In the genomic region with DNA sequence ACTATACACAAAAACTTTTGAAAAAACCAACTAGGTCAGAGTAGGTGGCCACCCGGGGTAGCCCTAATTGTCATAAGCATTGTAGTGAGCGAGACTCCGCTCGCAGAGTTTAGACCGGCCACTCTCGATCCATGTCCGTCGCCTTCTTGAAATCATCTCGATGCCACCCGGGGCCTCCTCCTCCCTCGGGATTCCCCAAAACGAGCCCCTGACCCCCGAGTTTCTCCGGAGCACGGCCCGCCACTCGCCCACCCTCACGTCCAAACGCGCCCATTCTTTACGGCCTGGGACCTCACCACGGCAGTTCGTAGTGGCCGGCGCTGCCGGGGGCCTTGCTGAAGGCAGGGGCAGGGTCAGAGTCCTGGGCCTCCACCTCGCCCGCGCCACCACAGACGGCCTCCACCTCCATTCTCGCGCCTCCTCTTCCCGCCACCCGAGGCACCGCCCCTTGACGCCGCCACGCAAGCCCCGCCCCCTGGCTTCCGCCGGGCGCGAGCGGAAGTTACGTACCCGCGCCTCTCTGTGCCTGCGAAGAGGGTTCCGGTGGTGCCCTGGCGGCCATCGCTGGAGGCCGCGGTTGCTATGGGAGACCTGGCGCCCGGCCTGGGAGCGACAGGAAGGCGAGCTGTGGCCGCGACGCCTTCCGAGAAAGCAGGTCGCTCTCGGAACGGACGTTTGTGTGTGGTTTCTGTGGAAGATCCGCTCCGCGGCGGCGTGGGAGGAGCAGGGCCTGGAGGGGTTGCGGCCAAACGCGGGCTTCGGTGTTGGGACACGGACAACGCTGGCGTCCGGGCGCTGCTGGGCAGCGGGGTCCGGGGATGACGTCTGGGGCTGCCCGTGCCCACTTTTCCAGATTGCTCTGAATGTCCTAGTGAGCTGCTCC, we compare ENCODE assay signal across 8 cellular contexts. TPM values are rescaled to one million over a fixed set of nuclear protein-coding genes. Genes with fewer than 3 reads are reported as not detected.
DNase-seq lines count a peak whose midpoint lies in the region; ATAC-seq and TF ChIP-seq lines count a peak whose summit lies in the region.

TSS of gene RFC2 (minus strand) at position 425 of the 883 bp plus-strand sequence. CDS start at position 409, 16 bp downstream.

- H3K27ac ChIP-seq in C4-2B (peak within 1 kb of the TSS; percentile 84), liver (ENCODE audit: low read depth in 1 of 2, low read length in 2 of 2) (peak within 1 kb of the TSS; percentile 88 to 91)

- no peak for TF ChIP-seq CTCF in C4-2B (conservative IDR thresholded peaks at IDR 0.05)
- peak; percentile 55 for TF ChIP-seq CTCF in liver (IDR thresholded peaks at IDR 0.05; ENCODE audit: low read depth, low read length, missing input control)

- TF ChIP-seq RAD21 in liver (IDR thresholded peaks at IDR 0.05) = peak; percentile 40 to 50

- peak; percentile 97 for DNase-seq in NCI-H748 (lab: John Stamatoyannopoulos, UW; ENCODE audit: unreplicated experiment)
- peak; percentile 92 to 93 for DNase-seq in activated CD4-positive, alpha-beta T cell treated with anti-CD3 and anti-CD28 coated beads, Interleukin-2, amount 50 U/mL, for 4 hours
- DNase-seq in dermis microvascular lymphatic vessel endothelial cell (ENCODE audit: low read depth in 2 of 2) = peak; percentile 89 to 97
- peak; percentile 96 for DNase-seq in stimulated activated CD4-positive, alpha-beta T cell treated with anti-CD3 and anti-CD28 coated beads, Interleukin-4, amount 100 ng/mL, for 24 hours

- peak; percentile 79 for ATAC-seq in GM19328 (IDR thresholded peaks at IDR 0.05; ENCODE audit: unreplicated experiment)
- ATAC-seq in HG03520 (IDR thresholded peaks at IDR 0.05; ENCODE audit: unreplicated experiment) = peak; percentile 88

- H3K9ac ChIP-seq in liver (ENCODE audit: low read depth in 1 of 2, low read length in 2 of 2) = peak within 1 kb of the TSS; percentile 73 to 76

- peaks cover 0 to 6% (median 4%) of the 10 kb centered on the region in 4 donors for H3K36me3 ChIP-seq in liver (ENCODE audit: control insufficient read depth in 4 of 4, insufficient read depth in 3 of 4, low read depth in 1 of 4, low read length in 3 of 4)

- WGBS in liver = under 1% methylated on average over 83 of the region's 83 CpGs

- H3K9me3 ChIP-seq in liver (ENCODE audit: control insufficient read depth in 4 of 4, low read length in 3 of 4) = no peaks in the 10 kb centered on the region

- no peaks in the 10 kb centered on the region for H3K27me3 ChIP-seq in liver (ENCODE audit: control insufficient read depth in 4 of 4, insufficient read depth in 4 of 4, low read length in 3 of 4)

- peaks cover 0 to 29% (median 6%) of the 10 kb centered on the region in 4 donors for H3K4me1 ChIP-seq in liver (ENCODE audit: control insufficient read depth in 4 of 4, insufficient read depth in 4 of 4, low read length in 3 of 4)

- H3K4me3 ChIP-seq in liver (ENCODE audit: low read depth in 1 of 3, low read length in 3 of 3) = peak within 1 kb of the TSS; percentile 66 to 84 (median 83)

TF ChIP-seq in liver, 16 proteins besides CTCF, POLR2A, EP300 and RAD21:
- TF ChIP-seq FOXA1 (IDR thresholded peaks at IDR 0.05) (peak; percentile 6), HNF4G (IDR thresholded peaks at IDR 0.05) (no peak), JUND (IDR thresholded peaks at IDR 0.05) (peak in 1 of 2 donors; percentile 16), FOXA2 (IDR thresholded peaks at IDR 0.05) (no peak), YY1 (IDR thresholded peaks at IDR 0.05) (peak; percentile 99), REST (IDR thresholded peaks at IDR 0.05) (peak; percentile 50), ZBTB33 (IDR thresholded peaks at IDR 0.05) (no peak), TAF1 (conservative IDR thresholded peaks at IDR 0.05) (no peak), SP1 (IDR thresholded peaks at IDR 0.05) (peak; percentile 80), RXRA (IDR thresholded peaks at IDR 0.05) (peak; percentile 3 to 34), HNF4A (conservative IDR thresholded peaks at IDR 0.05) (peak in 1 of 2 donors; percentile 33), GABPA (IDR thresholded peaks at IDR 0.05 in 1 of 2, conservative IDR thresholded peaks at IDR 0.05 in 1 of 2) (peak; percentile 94 to 98), EGR1 (IDR thresholded peaks at IDR 0.05; ENCODE audit: low read depth in 2 of 2) (no peak), NR2F2 (IDR thresholded peaks at IDR 0.05) (no peak)
- TF ChIP-seq, protein P1, sequence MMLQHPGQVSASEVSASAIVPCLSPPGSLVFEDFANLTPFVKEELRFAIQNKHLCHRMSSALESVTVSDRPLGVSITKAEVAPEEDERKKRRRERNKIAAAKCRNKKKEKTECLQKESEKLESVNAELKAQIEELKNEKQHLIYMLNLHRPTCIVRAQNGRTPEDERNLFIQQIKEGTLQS (IDR thresholded peaks at IDR 0.05) = no peak
- TF ChIP-seq, protein P2, sequence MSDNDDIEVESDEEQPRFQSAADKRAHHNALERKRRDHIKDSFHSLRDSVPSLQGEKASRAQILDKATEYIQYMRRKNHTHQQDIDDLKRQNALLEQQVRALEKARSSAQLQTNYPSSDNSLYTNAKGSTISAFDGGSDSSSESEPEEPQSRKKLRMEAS (IDR thresholded peaks at IDR 0.05) = no peak

RNA-seq across cellular contexts. Expression of gene RFC2, which starts in this region (rescaled TPM):
- total RNA-seq in dermis microvascular lymphatic vessel endothelial cell (21.1 and 22.3 TPM in 2 replicates), liver (10 to 100 TPM; 12.8 to 23.8 TPM)
- 10 to 100 TPM; 14.1 to 15.6 TPM for polyA plus RNA-seq in liver

Comparison
In these comparisons a context has a peak if more than half of its experiments do, and no peak if none do; other contexts are left out.
1. Peak in every context shown above with its lines: DNase-seq, ATAC-seq, H3K4me3 ChIP-seq and H3K27ac ChIP-seq.